ENCODE assay signal across 25 cellular contexts in genomic region chr9:31821583-31821982, GRCh38.
"Had no signal": no experiment of that assay in that cellular context is flagged by ENCODE, and none has a peak within 500 bp of the region (broad histone marks: within the 10 kb centered on the region; RNA-seq: fewer than 3 reads in every experiment).

No MANE protein-coding gene starts in this region.

- H3K27me3 ChIP-seq: neutrophil, pancreas, right atrium auricular region, right lobe of liver, sigmoid colon, thyroid gland, tibial nerve, vagina had no signal

- ATAC-seq: naive thymus-derived CD8-positive, alpha-beta T cell; natural killer cell treated with Interleukin-12 subunit alpha and Interleukin-12 subunit beta and Interleukin-15 and Interleukin-18, amount 100 ng/mL, for 72 hours; pancreas; right lobe of liver; stimulated activated naive CD8-positive, alpha-beta T cell treated with anti-CD3 and anti-CD28 coated beads, Interleukin-15, Interleukin-2, amounts not matched to agents 100 U/mL and 50 U/mL, for 24 hours had no signal

- H3K27ac ChIP-seq: neutrophil, pancreas, prostate gland, right atrium auricular region, right lobe of liver, sigmoid colon, thoracic aorta, thyroid gland, tibial nerve, vagina had no signal

- H3K4me3 ChIP-seq: pancreas, prostate gland, right atrium auricular region, right lobe of liver, sigmoid colon, thoracic aorta, thyroid gland, tibial nerve, vagina had no signal

- H3K4me1 ChIP-seq: pancreas, prostate gland, right atrium auricular region, sigmoid colon, thyroid gland, tibial nerve, vagina had no signal

- H3K9me3 ChIP-seq: neutrophil, pancreas, prostate gland, right atrium auricular region, right lobe of liver, sigmoid colon, thoracic aorta, thyroid gland, vagina had no signal

- DNase-seq: naive B cell; naive thymus-derived CD8-positive, alpha-beta T cell; nephron progenitor cell; nucleus accumbens; retina; right lobe of liver; sigmoid colon; small intestine; stimulated activated CD4-positive, alpha-beta T cell treated with anti-CD3 and anti-CD28 coated beads, Interleukin-12 subunit alpha, Interleukin-12 subunit beta, amount 100 ng/mL, for 4 hours; stimulated activated CD4-positive, alpha-beta T cell treated with anti-CD3 and anti-CD28 coated beads, Interleukin-1b, Interleukin-23, amount 100 ng/mL, for 48 hours; stimulated activated CD4-positive, alpha-beta T cell treated with anti-CD3 and anti-CD28 coated beads, Interleukin-4, amount 100 ng/mL, for 1 hour; stimulated activated CD4-positive, alpha-beta T cell treated with anti-CD3 and anti-CD28 coated beads, Interleukin-4, amount 100 ng/mL, for 4 hours; stimulated activated CD8-positive, alpha-beta memory T cell treated with anti-CD3 and anti-CD28 coated beads, Interleukin-4, amount 100 ng/mL, for 48 hours; stimulated activated naive CD4-positive, alpha-beta T cell; stimulated activated naive CD8-positive, alpha-beta T cell treated with anti-CD3 and anti-CD28 coated beads, Interleukin-15, amount 100 ng/mL, for 72 hours; stimulated activated naive CD8-positive, alpha-beta T cell treated with anti-CD3 and anti-CD28 coated beads, Interleukin-15, Interleukin-2, amounts not matched to agents 100 U/mL and 50 U/mL, for 24 hours; thyroid gland had no signal

- H3K36me3 ChIP-seq: neutrophil, pancreas, prostate gland, right atrium auricular region, right lobe of liver, sigmoid colon, thoracic aorta, thyroid gland, tibial nerve, vagina had no signal
